Comparison of ENCODE assay signal across 26 cellular contexts in genomic region chr7:32150039-32150438, GRCh38.
"Had no signal": no experiment of that assay in that cellular context is flagged by ENCODE, and none has a peak within 500 bp of the region (broad histone marks: within the 10 kb centered on the region; RNA-seq: fewer than 3 reads in every experiment).

No MANE protein-coding gene starts in this region.

- DNase-seq: hypothalamus; immature natural killer cell; kidney; lower lobe of right lung; mammary epithelial cell; mesendoderm; mucosa of descending colon; naive thymus-derived CD4-positive, alpha-beta T cell; nucleus accumbens; pancreas; posterior cingulate gyrus; retina; right lobe of liver; stimulated activated CD4-positive, alpha-beta T cell treated with anti-CD3 and anti-CD28 coated beads, Interleukin-1b, Interleukin-23, amount 100 ng/mL, for 48 hours; stimulated activated CD4-positive, alpha-beta T cell treated with anti-CD3 and anti-CD28 coated beads, Interleukin-2, amount 100 ng/mL, for 48 hours; stimulated activated CD4-positive, alpha-beta T cell treated with anti-CD3 and anti-CD28 coated beads, Interleukin-4, amount 100 ng/mL, for 4 hours; stimulated activated CD8-positive, alpha-beta memory T cell treated with anti-CD3 and anti-CD28 coated beads, Interleukin-4, amount 100 ng/mL, for 48 hours; stimulated activated naive CD4-positive, alpha-beta T cell treated with Interleukin-2 at 50 U/mL for 16 hours; stimulated activated naive CD8-positive, alpha-beta T cell treated with anti-CD3 and anti-CD28 coated beads, Interleukin-15, amount 100 ng/mL, for 72 hours; substantia nigra had no signal

- H3K36me3 ChIP-seq: lower lobe of right lung, pancreas, prostate gland, right lobe of liver, tibial nerve, vagina had no signal

- H3K4me2 ChIP-seq: smooth muscle cell had no signal

- FAIRE-seq: islet of Langerhans, kidney, pancreas had no signal

- H3K4me1 ChIP-seq: lower lobe of right lung, pancreas, prostate gland, right lobe of liver, vagina had no signal

- H3K4me3 ChIP-seq: lower lobe of right lung, mucosa of descending colon, pancreas, prostate gland, right lobe of liver, smooth muscle cell, tibial nerve, vagina had no signal

- ATAC-seq: lower lobe of right lung; mucosa of descending colon; naive thymus-derived CD4-positive, alpha-beta T cell; pancreas; right lobe of liver; stimulated activated memory B cell treated with anti-CD40 and anti-IgM and Interleukin-4, amounts not matched to agents 10 μg/mL and 1 μg/mL and 100 μg/mL, for 72 hours; stimulated activated naive CD8-positive, alpha-beta T cell treated with anti-CD3 and anti-CD28 coated beads, Interleukin-15, amount 100 ng/mL, for 72 hours had no signal

- H3K27me3 ChIP-seq: pancreas, right lobe of liver, tibial nerve, vagina had no signal

- H3K9me3 ChIP-seq: lower lobe of right lung, mucosa of descending colon, pancreas, prostate gland, right lobe of liver, tibial nerve, vagina had no signal

- H3K27ac ChIP-seq: lower lobe of right lung, pancreas, prostate gland, right lobe of liver, tibial nerve, vagina had no signal
